In the genomic region with DNA sequence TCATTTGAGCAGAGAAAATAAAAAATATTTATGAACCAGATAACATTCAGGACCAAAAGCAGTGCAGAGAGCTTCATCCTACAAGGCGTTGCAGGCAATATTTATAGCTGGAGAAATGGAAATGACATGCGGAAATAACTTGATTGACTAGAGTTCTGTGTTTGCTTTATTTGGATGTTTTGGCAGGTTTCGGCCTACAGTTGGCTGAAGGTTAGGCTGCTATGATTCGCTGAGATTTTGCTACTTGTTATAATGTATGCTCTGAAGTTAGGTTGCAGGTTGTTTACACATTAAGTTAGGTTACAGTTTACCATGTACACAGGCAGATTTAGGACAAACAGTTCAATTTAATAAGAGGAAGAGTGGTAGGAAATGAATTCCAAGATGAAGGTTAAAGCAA, we compare ENCODE assay signal across 10 cellular contexts. TPM values are rescaled to one million over a fixed set of nuclear protein-coding genes. Genes with fewer than 3 reads are reported as not detected.
"Had no signal": no experiment of that assay in that cellular context is flagged by ENCODE, and none has a peak within 500 bp of the region (broad histone marks: within the 10 kb centered on the region; RNA-seq: fewer than 3 reads in every experiment).

No MANE protein-coding gene starts in this region.

- H3K27ac Mint-ChIP-seq: IgD-negative memory B cell had no signal

- H3K4me3 Mint-ChIP-seq: IgD-negative memory B cell had no signal

- DNase-seq: IMR-90, KBM-7, KG1 had no signal

- H3K27me3 Mint-ChIP-seq: IgD-negative memory B cell had no signal

- FAIRE-seq: HepG2, HTR-8/SVneo had no signal

- H3K27ac ChIP-seq: HL-60, KMS-11 had no signal

- ATAC-seq: HepG2 had no signal

- H3K36me3 Mint-ChIP-seq: IgD-negative memory B cell had no signal

- H3K4me1 Mint-ChIP-seq: IgD-negative memory B cell had no signal

- H3K9ac ChIP-seq: KMS-11 had no signal

- H3K4me2 ChIP-seq: KMS-11 had no signal

- H3K9me3 Mint-ChIP-seq: IgD-negative memory B cell had no signal

RNA-seq across cellular contexts. Expression of a gene that starts 0.6 kb away (rescaled TPM):
- total RNA-seq: HepG2, HT-29, HT1080, IMR-90 had no signal
- polyA plus RNA-seq: HepG2, IgD-negative memory B cell, IMR-90 had no signal

RNA-seq across cellular contexts. Expression of a gene that starts 36.3 kb away (rescaled TPM):
- total RNA-seq: HepG2, HT-29, HT1080, IMR-90 had no signal
- polyA plus RNA-seq: HepG2, IgD-negative memory B cell, IMR-90 had no signal

RNA-seq across cellular contexts. Expression of a gene that starts 58.2 kb away (rescaled TPM):
- total RNA-seq: HepG2, HT-29, HT1080, IMR-90 had no signal
- polyA plus RNA-seq: HepG2, IgD-negative memory B cell, IMR-90 had no signal
